ENCODE assay signal across 25 cellular contexts in the genomic region with DNA sequence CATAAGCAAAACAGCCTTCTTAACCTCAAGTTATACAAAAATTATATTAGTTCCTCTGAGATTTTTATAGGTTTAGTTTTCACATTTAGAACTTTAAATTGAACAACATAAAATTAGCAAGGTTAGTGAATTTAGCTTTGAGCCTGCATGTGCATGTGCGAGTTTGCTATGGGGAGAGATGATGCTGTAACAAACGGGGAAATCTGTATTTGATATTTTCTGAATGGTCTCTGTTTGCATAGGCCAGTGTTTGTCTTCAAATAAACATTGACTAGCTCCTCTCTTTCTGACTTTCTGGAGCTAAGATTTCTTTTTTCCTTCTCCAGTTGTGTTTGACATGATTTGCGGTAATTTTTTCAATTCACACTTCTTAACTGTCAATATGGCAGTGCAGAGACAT. TPM values are rescaled to one million over a fixed set of nuclear protein-coding genes. Genes with fewer than 3 reads are reported as not detected.
"Had no signal": no experiment of that assay in that cellular context is flagged by ENCODE, and none has a peak within 500 bp of the region (broad histone marks: within the 10 kb centered on the region; RNA-seq: fewer than 3 reads in every experiment).

No MANE protein-coding gene starts in this region.

- H3K27ac ChIP-seq: adrenal gland, body of pancreas, brain microvascular endothelial cell, breast epithelium, VCaP had no signal

- H3K36me3 ChIP-seq: adrenal gland, brain microvascular endothelial cell, breast epithelium had no signal

- H3K27me3 ChIP-seq: adrenal gland, body of pancreas, brain microvascular endothelial cell, breast epithelium had no signal

- H3K9me3 ChIP-seq: adrenal gland, body of pancreas, breast epithelium had no signal

- H3K4me3 ChIP-seq: adrenal gland, body of pancreas, breast epithelium had no signal

- DNase-seq: activated B cell treated with CpG ODN at 0.5 μM for 24 hours; activated CD4-positive, alpha-beta memory T cell treated with anti-CD3 and anti-CD28 coated beads for 36 hours; activated CD4-positive, alpha-beta T cell treated with anti-CD3 and anti-CD28 coated beads, Interleukin-2, amount 10 ng/mL, durations not matched to agents 24 days and 14 days; activated CD4-positive, alpha-beta T cell treated with anti-CD3 and anti-CD28 coated beads, Interleukin-2, amount 50 U/mL, for 1 hour; activated CD4-positive, alpha-beta T cell treated with anti-CD3 and anti-CD28 coated beads, Interleukin-2, amount 50 U/mL, for 4 hours; activated CD4-positive, CD25-positive, alpha-beta regulatory T cell treated with anti-CD3 and anti-CD28 coated beads, Interleukin-2, amount 50 U/mL, for 72 hours; activated CD8-positive, alpha-beta memory T cell treated with anti-CD3 and anti-CD28 coated beads, Interleukin-2, amount 50 U/mL, for 4 hours; activated effector memory CD4-positive, alpha-beta T cell treated with anti-CD3 and anti-CD28 coated beads, Interleukin-2, amount 50 U/mL, for 16 hours; activated naive CD4-positive, alpha-beta T cell; activated naive CD4-positive, alpha-beta T cell treated with anti-CD3 and anti-CD28 coated beads for 36 hours; activated naive CD4-positive, alpha-beta T cell treated with anti-CD3 and anti-CD28 coated beads, Interleukin-2, amount 50 U/mL, for 16 hours; activated naive CD8-positive, alpha-beta T cell treated with anti-CD3 and anti-CD28 coated beads, Interleukin-2, amount 10 ng/mL, durations not matched to agents 7 days and 5 days; activated T-cell treated with anti-CD3 and anti-CD28 coated beads, Interleukin-2, amount 50 U/mL, for 1 hour; activated T-cell treated with anti-CD3 and anti-CD28 coated beads, Interleukin-2, amount 50 U/mL, for 4 hours; adrenal gland; amniotic stem cell; aorta; body of pancreas; brain microvascular endothelial cell; T-helper 9 cell had no signal

- ATAC-seq: body of pancreas had no signal

- H3K4me1 ChIP-seq: adrenal gland, body of pancreas, breast epithelium had no signal

- FAIRE-seq: astrocyte, TTC549 had no signal

RNA-seq across cellular contexts. Expression of a gene that starts 30.9 kb away (rescaled TPM):
- total RNA-seq: astrocyte, cerebellum had no signal
